Comparison of ENCODE assay signal across 8 cellular contexts in genomic region chr10:15824498-15824897, GRCh38. TPM values are rescaled to one million over a fixed set of nuclear protein-coding genes. Genes with fewer than 3 reads are reported as not detected.
DNase-seq lines count a peak whose midpoint lies in the region; ATAC-seq, FAIRE-seq and TF ChIP-seq lines count a peak whose summit lies in the region.

No MANE protein-coding gene starts in this region.

- no peak overlapping the region for H3K4me3 Mint-ChIP-seq in osteocyte (ENCODE audit: unreplicated experiment)

- no peak overlapping the region for H3K27ac Mint-ChIP-seq in osteocyte (ENCODE audit: unreplicated experiment)

- TF ChIP-seq CTCF in DOHH2 (IDR thresholded peaks at IDR 0.05; ENCODE audit: low read depth, low read length, poor library complexity, severe bottlenecking), result peak; percentile 50
- TF ChIP-seq CTCF in osteocyte (IDR thresholded peaks at IDR 0.05), result peak; percentile 60

- no peak overlapping the region for H2AFZ ChIP-seq in Karpas-422 (ENCODE audit: low read length)

- FAIRE-seq in colon (lab: Jason Lieb, UNC), result peak; percentile 69

- H3K9me2 ChIP-seq in DOHH2 (replicated peaks; ENCODE audit: control insufficient read depth, low read length), result no peaks in the 10 kb centered on the region
- no peaks in the 10 kb centered on the region for H3K9me2 ChIP-seq in Karpas-422 (replicated peaks; ENCODE audit: insufficient read depth, low read length)

- H3K27ac ChIP-seq in DOHH2 (ENCODE audit: low read depth, low read length) (no peak overlapping the region), Karpas-422 (ENCODE audit: low read length) (no peak overlapping the region)

- H3K4me2 ChIP-seq in DOHH2 (ENCODE audit: low read length), result no peak overlapping the region
- no peak overlapping the region for H3K4me2 ChIP-seq in Karpas-422 (ENCODE audit: low read depth, low read length, poor library complexity, severe bottlenecking)

- H3K9me3 ChIP-seq in DOHH2 (ENCODE audit: control insufficient read depth, insufficient read depth, low read length) (no peaks in the 10 kb centered on the region), Karpas-422 (ENCODE audit: low read length) (no peaks in the 10 kb centered on the region)

- no peaks in the 10 kb centered on the region for H3K4me1 ChIP-seq in DOHH2 (ENCODE audit: control insufficient read depth, low read length)
- no peaks in the 10 kb centered on the region for H3K4me1 ChIP-seq in Karpas-422 (ENCODE audit: low read length)

- H3K4me1 Mint-ChIP-seq in osteocyte (ENCODE audit: unreplicated experiment), result peaks cover 4% of the 10 kb centered on the region

- H3K36me3 Mint-ChIP-seq in osteocyte (ENCODE audit: unreplicated experiment), result peaks cover 19% of the 10 kb centered on the region

- no peaks in the 10 kb centered on the region; the same call in 1 of the 2 replicates for H4K20me1 ChIP-seq in DOHH2 (ENCODE audit: control insufficient read depth, insufficient read depth, low read depth, low read length)
- H4K20me1 ChIP-seq in Karpas-422 (ENCODE audit: insufficient read depth, low read depth, low read length), result no peaks in the 10 kb centered on the region

- H3K36me3 ChIP-seq in DOHH2 (ENCODE audit: control insufficient read depth, low read length) (peaks cover 33% of the 10 kb centered on the region), Karpas-422 (ENCODE audit: insufficient read depth, low read length) (peaks cover 36% of the 10 kb centered on the region; the same call in 1 of the 2 replicates)

- DNase-seq in Karpas-422 (peak; percentile 53), osteocyte (ENCODE audit: extremely low spot score, unreplicated experiment) (no peak), GM19240 (ENCODE audit: insufficient read length, low spot score) (no peak)
- DNase-seq in stimulated activated naive CD4-positive, alpha-beta T cell (lab: John Stamatoyannopoulos, UW), result no peak

- H3K27me3 Mint-ChIP-seq in osteocyte (ENCODE audit: unreplicated experiment), result no peaks in the 10 kb centered on the region

- H3K79me2 ChIP-seq in DOHH2 (ENCODE audit: control insufficient read depth, low read length) (no peaks in the 10 kb centered on the region), Karpas-422 (ENCODE audit: low read length) (peaks cover 45% of the 10 kb centered on the region)

- no peak overlapping the region for H3K9ac ChIP-seq in Karpas-422 (ENCODE audit: low read length)

- no peaks in the 10 kb centered on the region for H3K27me3 ChIP-seq in DOHH2 (ENCODE audit: control insufficient read depth, low read length)
- no peaks in the 10 kb centered on the region for H3K27me3 ChIP-seq in Karpas-422 (ENCODE audit: low read length)

- no peaks in the 10 kb centered on the region for H3K9me3 Mint-ChIP-seq in osteocyte (ENCODE audit: unreplicated experiment)

- ATAC-seq in HG03280 (IDR thresholded peaks at IDR 0.05; ENCODE audit: unreplicated experiment) (no peak), HG02973 (IDR thresholded peaks at IDR 0.05; ENCODE audit: unreplicated experiment) (no peak)

- no peak overlapping the region for H3K4me3 ChIP-seq in DOHH2 (ENCODE audit: low read length)
- H3K4me3 ChIP-seq in Karpas-422 (ENCODE audit: low read length), result no peak overlapping the region

- no peaks in the 10 kb centered on the region for H3F3A ChIP-seq in DOHH2 (ENCODE audit: control insufficient read depth, insufficient read depth)

RNA-seq across cellular contexts. Expression of gene MINDY3, which starts 35.8 kb away (rescaled TPM):
- 22.6 and 43.0 TPM in 2 replicates for total RNA-seq in Karpas-422 (2014; rRNA removed; shearing (Covaris generic); ENCODE audit: low replicate concordance)
- total RNA-seq in osteocyte, result 27.3 and 28.5 TPM in 2 replicates
